Comparison of ENCODE assay signal across 1 cellular context in the genomic region with DNA sequence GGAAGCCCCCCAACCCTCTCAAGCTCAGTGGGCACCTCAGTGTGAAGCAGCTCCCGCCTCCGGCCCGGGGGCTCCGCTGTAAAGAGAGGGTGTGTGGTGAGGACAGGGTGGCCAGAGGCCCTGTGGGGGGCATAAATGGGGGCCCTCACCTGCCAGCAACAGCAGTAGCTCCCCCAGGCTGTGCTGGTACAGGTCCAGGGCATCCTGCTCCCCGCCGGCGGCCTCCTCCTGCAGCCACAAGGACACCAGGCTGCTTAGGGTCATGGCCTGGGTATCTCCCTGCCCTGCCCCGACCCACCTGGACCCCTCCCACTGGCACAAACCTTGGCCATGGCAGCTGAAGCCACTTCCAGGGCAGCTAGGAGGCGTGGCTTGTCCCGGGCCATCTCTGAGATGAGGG.
TF ChIP-seq lines count a peak whose summit lies in the region.

No MANE protein-coding gene starts in this region.

TF ChIP-seq in K562, 482 proteins besides CTCF, POLR2A, EP300 and RAD21:
- TF ChIP-seq ZNF280B (CRISPR knock-in tag; IDR thresholded peaks at IDR 0.05) (no peak), POLR2G (IDR thresholded peaks at IDR 0.05; ENCODE audit: low read depth, low read length) (peak; percentile 29; the same call in 1 of the 2 replicates), ZNF239 (CRISPR knock-in tag; IDR thresholded peaks at IDR 0.05) (no peak), PTRF (tag; IDR thresholded peaks at IDR 0.05) (no peak), KLF13 (tag; IDR thresholded peaks at IDR 0.05; ENCODE audit: borderline replicate concordance, low read depth) (no peak), ZNF23 (CRISPR knock-in tag; IDR thresholded peaks at IDR 0.05) (no peak), XRCC4 (IDR thresholded peaks at IDR 0.05; ENCODE audit: extremely low read depth, insufficient read depth, insufficient read length) (no peak)
- TF ChIP-seq, protein P1, sequence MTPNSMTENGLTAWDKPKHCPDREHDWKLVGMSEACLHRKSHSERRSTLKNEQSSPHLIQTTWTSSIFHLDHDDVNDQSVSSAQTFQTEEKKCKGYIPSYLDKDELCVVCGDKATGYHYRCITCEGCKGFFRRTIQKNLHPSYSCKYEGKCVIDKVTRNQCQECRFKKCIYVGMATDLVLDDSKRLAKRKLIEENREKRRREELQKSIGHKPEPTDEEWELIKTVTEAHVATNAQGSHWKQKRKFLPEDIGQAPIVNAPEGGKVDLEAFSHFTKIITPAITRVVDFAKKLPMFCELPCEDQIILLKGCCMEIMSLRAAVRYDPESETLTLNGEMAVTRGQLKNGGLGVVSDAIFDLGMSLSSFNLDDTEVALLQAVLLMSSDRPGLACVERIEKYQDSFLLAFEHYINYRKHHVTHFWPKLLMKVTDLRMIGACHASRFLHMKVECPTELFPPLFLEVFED (CRISPR knock-in tag; conservative IDR thresholded peaks at IDR 0.05) = no peak
